8 cellular contexts compared by ENCODE assay signal in the genomic region with DNA sequence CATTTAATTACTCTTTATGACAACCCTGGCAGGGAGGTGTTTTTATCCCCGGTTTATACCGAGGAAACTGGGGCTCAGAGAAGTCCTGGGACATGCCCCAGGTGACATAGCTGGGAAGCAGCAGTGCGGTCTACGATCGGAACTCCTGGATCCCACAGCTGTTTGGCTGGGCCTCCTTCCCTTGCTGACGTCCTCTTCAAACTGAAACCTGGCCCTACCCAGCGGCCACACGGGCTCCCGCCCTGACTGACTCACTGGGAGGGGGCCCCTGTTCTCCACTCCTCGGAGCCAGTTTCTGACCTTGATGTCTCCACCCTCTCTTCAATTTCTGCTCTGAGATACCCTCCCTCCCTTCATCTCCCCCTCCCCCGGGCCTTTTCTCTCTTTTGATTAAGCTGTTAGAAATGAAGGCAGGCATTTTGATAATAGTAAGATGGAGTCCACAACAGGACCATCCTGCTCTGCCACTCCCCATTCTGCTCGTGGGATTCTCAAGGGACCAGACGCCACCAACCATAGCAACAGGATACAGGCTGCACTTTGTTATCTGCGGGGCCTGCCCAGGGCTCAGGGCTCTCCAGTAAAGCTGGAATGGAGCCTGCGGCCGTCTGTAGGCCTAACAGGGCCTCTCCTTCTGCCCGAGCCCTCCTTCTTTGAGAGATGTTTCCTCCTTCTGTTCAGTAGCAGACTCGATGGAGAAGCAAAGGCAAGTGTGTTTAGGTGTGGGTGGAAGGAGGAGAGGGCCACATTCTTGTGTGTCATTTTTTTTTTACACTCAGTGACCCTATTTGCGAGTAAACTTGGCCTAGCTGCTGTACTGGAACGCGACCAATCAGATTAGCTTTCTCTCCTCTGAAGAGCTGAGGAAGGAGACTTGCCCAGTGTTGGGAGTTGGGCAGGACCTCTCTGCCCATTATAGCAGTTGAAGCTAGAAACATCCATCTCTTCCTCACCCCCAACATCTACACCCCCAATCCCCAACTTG. TPM values are rescaled to one million over a fixed set of nuclear protein-coding genes. Genes with fewer than 3 reads are reported as not detected.
DNase-seq lines count a peak whose midpoint lies in the region; ATAC-seq and TF ChIP-seq lines count a peak whose summit lies in the region.
"Had no signal": no experiment of that assay in that cellular context is flagged by ENCODE, and none has a peak within 500 bp of the region (broad histone marks: within the 10 kb centered on the region; RNA-seq: fewer than 3 reads in every experiment).

No MANE protein-coding gene starts in this region.

- H3K9me3 ChIP-seq in thoracic aorta = no peaks in the 10 kb centered on the region

- H3K27ac Mint-ChIP-seq in endothelial cell (ENCODE audit: unreplicated experiment) = no peak overlapping the region
- H3K27ac Mint-ChIP-seq in activated T-cell treated with anti-CD3 and anti-CD28 coated beads, Interleukin-2, amount 50 U/mL, for 24 hours = no peak overlapping the region

- no peak overlapping the region for H3K4me3 Mint-ChIP-seq in endothelial cell (ENCODE audit: unreplicated experiment)
- H3K4me3 Mint-ChIP-seq in activated T-cell treated with anti-CD3 and anti-CD28 coated beads, Interleukin-2, amount 50 U/mL, for 24 hours = no peak overlapping the region

- H3K36me3 Mint-ChIP-seq in endothelial cell (ENCODE audit: low read depth, unreplicated experiment) = no peaks in the 10 kb centered on the region
- H3K36me3 Mint-ChIP-seq in activated T-cell treated with anti-CD3 and anti-CD28 coated beads, Interleukin-2, amount 50 U/mL, for 24 hours (ENCODE audit: low read depth) = no peaks in the 10 kb centered on the region

- H3K27me3 ChIP-seq in thoracic aorta (replicated peaks; ENCODE audit: insufficient read depth) = no peaks in the 10 kb centered on the region

- peaks cover 5% of the 10 kb centered on the region for H3K4me1 Mint-ChIP-seq in endothelial cell (ENCODE audit: unreplicated experiment)
- no peaks in the 10 kb centered on the region for H3K4me1 Mint-ChIP-seq in activated T-cell treated with anti-CD3 and anti-CD28 coated beads, Interleukin-2, amount 50 U/mL, for 24 hours (ENCODE audit: low read depth)

- peaks cover 3 to 26% of the 10 kb centered on the region in 2 donors for H3K4me1 ChIP-seq in thoracic aorta (ENCODE audit: control insufficient read depth in 1 of 2, low read depth in 2 of 2)

- H3K9me3 Mint-ChIP-seq in endothelial cell (ENCODE audit: unreplicated experiment) = no peaks in the 10 kb centered on the region
- no peaks in the 10 kb centered on the region for H3K9me3 Mint-ChIP-seq in activated T-cell treated with anti-CD3 and anti-CD28 coated beads, Interleukin-2, amount 50 U/mL, for 24 hours

- peak overlapping the region; percentile 46 to 64 for H3K27ac ChIP-seq in thoracic aorta

- ATAC-seq in thoracic aorta (ENCODE audit: insufficient number of reproducible peaks, low FRiP score, low read depth) = no peak

- H3K27me3 Mint-ChIP-seq in endothelial cell (ENCODE audit: unreplicated experiment) = peaks cover 6% of the 10 kb centered on the region
- peaks cover 42% of the 10 kb centered on the region for H3K27me3 Mint-ChIP-seq in activated T-cell treated with anti-CD3 and anti-CD28 coated beads, Interleukin-2, amount 50 U/mL, for 24 hours

- TF ChIP-seq CTCF in thoracic aorta (IDR thresholded peaks at IDR 0.05) (no peak), endothelial cell (IDR thresholded peaks at IDR 0.05; ENCODE audit: unreplicated experiment) (no peak)

- DNase-seq in HT1080 (ENCODE audit: low read depth) (peak; percentile 73), amniotic epithelial cell (ENCODE audit: low read depth) (peak; percentile 48), islet precursor cell (peak; percentile 75), thoracic aorta (ENCODE audit: low spot score) (peak; percentile 24), RKO (ENCODE audit: low spot score) (no peak), endothelial cell (ENCODE audit: low spot score) (no peak)
- no peak for DNase-seq in activated T-cell treated with anti-CD3 and anti-CD28 coated beads, Interleukin-2, amount 50 U/mL, for 24 hours
- DNase-seq: MV-4-11 had no signal

- H3K36me3 ChIP-seq in thoracic aorta = no peaks in the 10 kb centered on the region

- H3K4me3 ChIP-seq in thoracic aorta = peak overlapping the region; percentile 40

RNA-seq across cellular contexts. Expression of a gene that starts 8.7 kb away (rescaled TPM):
- 3.3 and 3.6 TPM in 2 replicates for total RNA-seq in HT1080 (2014; rRNA removed; shearing (Covaris generic))
- 2.0 and 2.7 TPM in 2 replicates for polyA plus RNA-seq in HT1080 (2015; cell fraction: cytosol; rRNA removed)
- 2.4 and 3.1 TPM in 2 replicates for polyA plus RNA-seq in HT1080 (2015; cell fraction: nucleus; rRNA removed)
- total RNA-seq in thoracic aorta (1 to 10 TPM in 1 of 2 donors, under 1 TPM in 1; 0.27 to 1.1 TPM), endothelial cell (ENCODE audit: unreplicated experiment) (0.41 TPM)

Comparison
In these comparisons a context has a peak if more than half of its experiments do, and no peak if none do; other contexts are left out.
1. DNase-seq: peak in HT1080 (single experiment), amniotic epithelial cell (single experiment), islet precursor cell (single experiment) and thoracic aorta (single experiment); none in RKO (single experiment), endothelial cell (single experiment) and activated T-cell treated with anti-CD3 and anti-CD28 coated beads, Interleukin-2, amount 50 U/mL, for 24 hours (single experiment).